ENCODE assay signal across 14 cellular contexts in the genomic region with DNA sequence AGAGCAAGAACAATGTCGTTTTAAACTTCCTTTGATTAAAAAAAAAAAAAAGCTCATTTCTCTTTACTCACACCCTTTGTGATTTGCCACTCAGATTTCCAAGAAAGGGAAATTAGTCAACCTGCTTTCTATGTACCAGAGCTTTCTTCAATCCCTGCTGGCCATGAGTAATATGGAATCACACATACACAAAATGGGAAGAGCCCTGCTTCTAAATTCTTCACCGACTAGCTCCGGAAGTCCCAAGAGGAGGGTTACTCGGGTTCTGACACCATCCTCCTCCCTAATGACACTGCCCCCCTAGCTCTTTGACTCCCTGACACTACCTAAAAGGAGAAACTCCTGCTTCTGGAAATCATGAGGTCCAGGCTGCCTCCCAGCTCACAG.
A peak's percentile ranks its signal among the peaks of the same experiment; 100 is the strongest.
DNase-seq lines count a peak whose midpoint lies in the region; ATAC-seq, FAIRE-seq and TF ChIP-seq lines count a peak whose summit lies in the region.
"Had no signal": no experiment of that assay in that cellular context is flagged by ENCODE, and none has a peak within 500 bp of the region (broad histone marks: within the 10 kb centered on the region; RNA-seq: fewer than 3 reads in every experiment).

No MANE protein-coding gene starts in this region.

- H3K27ac ChIP-seq in astrocyte (ENCODE audit: low read depth, low read length) (no peak overlapping the region), osteoblast (ENCODE audit: low read depth, low read length) (no peak overlapping the region)
- H3K27ac ChIP-seq: gastroesophageal sphincter, GM23248, lower lobe of right lung had no signal

- no peak overlapping the region for H2AFZ ChIP-seq in astrocyte (ENCODE audit: low read depth, low read length)
- H2AFZ ChIP-seq in osteoblast (ENCODE audit: low read length), result no peak overlapping the region
- H2AFZ ChIP-seq: GM23248 had no signal

- peaks cover 5% of the 10 kb centered on the region for H3K27me3 Mint-ChIP-seq in astrocyte (ENCODE audit: low read depth, unreplicated experiment)

- peaks cover 2% of the 10 kb centered on the region for H3K27me3 ChIP-seq in astrocyte (ENCODE audit: insufficient read depth, low read length)
- H3K27me3 ChIP-seq in osteoblast (ENCODE audit: insufficient read depth, low read length), result no peaks in the 10 kb centered on the region

- no peak for DNase-seq in astrocyte (ENCODE audit: low read depth)
- no peak for DNase-seq in NCI-H1694 treated with DMSO at 0.1 percent for 48 hours (lab: John Stamatoyannopoulos, UW)
- no peak for DNase-seq in osteoblast (ENCODE audit: insufficient read length, low spot score, missing footprints)
- no peak for DNase-seq in central memory CD4-positive, alpha-beta T cell
- DNase-seq: cortex of kidney, GM23248, IMR-90, lower lobe of right lung, NCI-H510A had no signal

- no peaks in the 10 kb centered on the region for H3K4me1 ChIP-seq in astrocyte (ENCODE audit: insufficient read depth, low read length)
- no peaks in the 10 kb centered on the region for H3K4me1 ChIP-seq in osteoblast (ENCODE audit: insufficient read depth, low read length)
- H3K4me1 ChIP-seq: lower lobe of right lung had no signal

- no peaks in the 10 kb centered on the region for H3K36me3 ChIP-seq in astrocyte (ENCODE audit: insufficient read depth, low read length)
- no peaks in the 10 kb centered on the region for H3K36me3 ChIP-seq in osteoblast (ENCODE audit: insufficient read depth, low read length)
- H3K36me3 ChIP-seq: gastroesophageal sphincter, lower lobe of right lung had no signal

- H3K4me3 ChIP-seq in astrocyte (ENCODE audit: insufficient read depth, low read depth, low read length), result no peak overlapping the region
- H3K4me3 ChIP-seq in osteoblast (ENCODE audit: insufficient read depth, low read length), result no peak overlapping the region
- H3K4me3 ChIP-seq: gastroesophageal sphincter, GM23248, lower lobe of right lung had no signal

- H3K36me3 Mint-ChIP-seq in astrocyte (ENCODE audit: low read depth, unreplicated experiment), result no peaks in the 10 kb centered on the region

- peak; percentile 44 for ATAC-seq in GM18511 (IDR thresholded peaks at IDR 0.05; ENCODE audit: unreplicated experiment)
- peak; percentile 11 for ATAC-seq in GM19463 (IDR thresholded peaks at IDR 0.05; ENCODE audit: unreplicated experiment)
- ATAC-seq in HG03108 (IDR thresholded peaks at IDR 0.05; ENCODE audit: unreplicated experiment), result peak; percentile 5
- ATAC-seq: gastroesophageal sphincter had no signal

- FAIRE-seq in astrocyte (lab: Jason Lieb, UNC), result no peak
- FAIRE-seq: G401.6 had no signal

- H3K79me2 ChIP-seq in astrocyte (ENCODE audit: insufficient read depth, low read length) (no peaks in the 10 kb centered on the region), osteoblast (ENCODE audit: insufficient read depth, low read length) (no peaks in the 10 kb centered on the region)

- H4K20me1 ChIP-seq in astrocyte (ENCODE audit: insufficient read depth, low read length) (no peaks in the 10 kb centered on the region), osteoblast (ENCODE audit: insufficient read depth, low read length) (no peaks in the 10 kb centered on the region)

- no peak overlapping the region for H3K4me2 ChIP-seq in astrocyte (ENCODE audit: low read length)
- no peak overlapping the region for H3K4me2 ChIP-seq in osteoblast (ENCODE audit: insufficient read depth, low read length)

- no peak overlapping the region for H3K9ac ChIP-seq in astrocyte (ENCODE audit: low read length)
- H3K9ac ChIP-seq: GM23248 had no signal

- no peaks in the 10 kb centered on the region for H3K9me3 ChIP-seq in astrocyte (ENCODE audit: insufficient read depth, low read depth, low read length)
- H3K9me3 ChIP-seq in osteoblast (ENCODE audit: low read depth, low read length), result no peaks in the 10 kb centered on the region
- H3K9me3 ChIP-seq: gastroesophageal sphincter, lower lobe of right lung had no signal

- peak overlapping the region; percentile 35 for H3K4me3 Mint-ChIP-seq in astrocyte (ENCODE audit: unreplicated experiment)

- H3K9me3 Mint-ChIP-seq in astrocyte (ENCODE audit: unreplicated experiment), result no peaks in the 10 kb centered on the region

- H3K27ac Mint-ChIP-seq in astrocyte (ENCODE audit: unreplicated experiment), result no peak overlapping the region

- TF ChIP-seq CTCF in astrocyte (IDR thresholded peaks at IDR 0.05; ENCODE audit: insufficient read depth, low read depth, low read length), result no peak
- TF ChIP-seq CTCF in osteoblast (IDR thresholded peaks at IDR 0.05; ENCODE audit: extremely low read depth, low read depth, low read length), result no peak

- H3K4me1 Mint-ChIP-seq in astrocyte (ENCODE audit: low read depth, unreplicated experiment), result peaks cover 11% of the 10 kb centered on the region
